ENCODE assay signal across 1 cellular context in genomic region chr10:72320676-72321247, GRCh38.
TF ChIP-seq lines count a peak whose summit lies in the region.

No MANE protein-coding gene starts in this region.

TF ChIP-seq in IMR-90, 13 proteins besides CTCF, POLR2A, EP300 and RAD21 (continued from another document):
- peak; percentile 28; the same call in 1 of the 2 replicates for TF ChIP-seq SMC3 (IDR thresholded peaks at IDR 0.05; ENCODE audit: low read depth, low read length)
- TF ChIP-seq RCOR1 (IDR thresholded peaks at IDR 0.05; ENCODE audit: insufficient replicate concordance, low read length) = peak; percentile 97
- TF ChIP-seq CHD1 (IDR thresholded peaks at IDR 0.05; ENCODE audit: low read depth, low read length) = no peak
TF ChIP-seq in IMR-90: peak in this region for 8.
